1 cellular context compared by ENCODE assay signal in genomic region chr17:79991924-79992656, GRCh38.
TF ChIP-seq lines count a peak whose summit lies in the region.

No MANE protein-coding gene starts in this region.

TF ChIP-seq in HepG2, 621 proteins besides CTCF, POLR2A, EP300 and RAD21 (continued from another document and continues in another):
- TF ChIP-seq CEBPG (CRISPR knock-in tag; IDR thresholded peaks at IDR 0.05), result peak; percentile 38
- TF ChIP-seq ZNF20 (CRISPR knock-in tag; IDR thresholded peaks at IDR 0.05), result peak; percentile 80; the same call in 1 of the 2 replicates
- TF ChIP-seq HMGXB3 (CRISPR knock-in tag; IDR thresholded peaks at IDR 0.05; ENCODE audit: borderline replicate concordance), result peak; percentile 56; the same call in 1 of the 2 replicates
- TF ChIP-seq TRAFD1 (CRISPR knock-in tag; IDR thresholded peaks at IDR 0.05; ENCODE audit: borderline replicate concordance), result no peak
- TF ChIP-seq ZNF792 (CRISPR knock-in tag; IDR thresholded peaks at IDR 0.05), result 0 out of 2 replicates have a peak, but pooled peaks have one; percentile 42
- no peak for TF ChIP-seq CBX1 (IDR thresholded peaks at IDR 0.05; ENCODE audit: low read depth)
- TF ChIP-seq HNF4A (CRISPR knock-in tag; IDR thresholded peaks at IDR 0.05), result peak; percentile 40; the same call in 1 of the 2 replicates
- no peak; the same call in 1 of the 2 replicates for TF ChIP-seq KDM4B (CRISPR knock-in tag; IDR thresholded peaks at IDR 0.05)
- no peak for TF ChIP-seq SMAD1 (CRISPR knock-in tag; IDR thresholded peaks at IDR 0.05; ENCODE audit: borderline replicate concordance, low read depth)
- TF ChIP-seq ZSCAN5A (CRISPR knock-in tag; IDR thresholded peaks at IDR 0.05; ENCODE audit: borderline replicate concordance), result no peak
- TF ChIP-seq EZH2 (conservative IDR thresholded peaks at IDR 0.05; ENCODE audit: low read depth, low read length), result no peak
- TF ChIP-seq FOXO1 (CRISPR knock-in tag; IDR thresholded peaks at IDR 0.05), result no peak; the same call in 1 of the 2 replicates
- TF ChIP-seq POGZ (CRISPR knock-in tag; IDR thresholded peaks at IDR 0.05), result 0 out of 2 replicates have a peak, but pooled peaks have one; percentile 28
- TF ChIP-seq AGO2 (optimal IDR thresholded peaks at IDR 0.05; ENCODE audit: low read depth, low read length), result peak; percentile 91
- TF ChIP-seq TAF15 (IDR thresholded peaks at IDR 0.05; ENCODE audit: low read depth, low read length, poor library complexity, severe bottlenecking), result no peak
- TF ChIP-seq KLF9 (CRISPR knock-in tag; IDR thresholded peaks at IDR 0.05; ENCODE audit: low read depth), result no peak
- TF ChIP-seq CBX5 (CRISPR knock-in tag; IDR thresholded peaks at IDR 0.05; ENCODE audit: borderline replicate concordance), result peak; percentile 88; the same call in 1 of the 2 replicates
- TF ChIP-seq ZFP36 (IDR thresholded peaks at IDR 0.05; ENCODE audit: borderline replicate concordance, low read depth, low read length, partially characterized antibody), result no peak
- no peak for TF ChIP-seq ZNF605 (CRISPR knock-in tag; IDR thresholded peaks at IDR 0.05)
- no peak for TF ChIP-seq ZNF383 (CRISPR knock-in tag; IDR thresholded peaks at IDR 0.05; ENCODE audit: borderline replicate concordance)
- no peak; the same call in 1 of the 2 replicates for TF ChIP-seq BHLHE40 (IDR thresholded peaks at IDR 0.05; ENCODE audit: low read length)
- TF ChIP-seq ZNF3 (CRISPR knock-in tag; IDR thresholded peaks at IDR 0.05), result no peak
- no peak for TF ChIP-seq SIN3B (IDR thresholded peaks at IDR 0.05; ENCODE audit: low read length)
- no peak for TF ChIP-seq ATM (IDR thresholded peaks at IDR 0.05; ENCODE audit: borderline replicate concordance)
- TF ChIP-seq NR1H2 (CRISPR knock-in tag; IDR thresholded peaks at IDR 0.05; ENCODE audit: borderline replicate concordance, low read depth), result no peak
- TF ChIP-seq ZNF510 (CRISPR knock-in tag; IDR thresholded peaks at IDR 0.05; ENCODE audit: low read depth), result no peak
- TF ChIP-seq CBX2 (IDR thresholded peaks at IDR 0.05; ENCODE audit: low read depth, low read length), result no peak
- TF ChIP-seq CBX2 (CRISPR knock-in tag; IDR thresholded peaks at IDR 0.05; ENCODE audit: low read depth), result no peak
- peak; percentile 71; the same call in 1 of the 2 replicates for TF ChIP-seq GATAD2A (CRISPR knock-in tag; IDR thresholded peaks at IDR 0.05)
- TF ChIP-seq TP53 (CRISPR knock-in tag; conservative IDR thresholded peaks at IDR 0.05), result no peak; the same call in 1 of the 2 replicates
- TF ChIP-seq HDAC2 (CRISPR knock-in tag; IDR thresholded peaks at IDR 0.05), result peak; percentile 71
- 0 out of 2 replicates have a peak, but pooled peaks have one; percentile 25 for TF ChIP-seq ZNF747 (CRISPR knock-in tag; IDR thresholded peaks at IDR 0.05; ENCODE audit: borderline replicate concordance)
- TF ChIP-seq ZNF253 (CRISPR knock-in tag; IDR thresholded peaks at IDR 0.05; ENCODE audit: borderline replicate concordance), result no peak
- TF ChIP-seq AHR (CRISPR knock-in tag; IDR thresholded peaks at IDR 0.05), result peak; percentile 92; the same call in 1 of the 2 replicates
- TF ChIP-seq ZBTB20 (CRISPR knock-in tag; IDR thresholded peaks at IDR 0.05; ENCODE audit: borderline replicate concordance, low read depth), result no peak
- TF ChIP-seq NFYC (CRISPR knock-in tag; IDR thresholded peaks at IDR 0.05), result no peak; the same call in 1 of the 2 replicates
- no peak for TF ChIP-seq ZNF550 (CRISPR knock-in tag; IDR thresholded peaks at IDR 0.05; ENCODE audit: borderline replicate concordance)
- no peak for TF ChIP-seq FLYWCH1 (CRISPR knock-in tag; IDR thresholded peaks at IDR 0.05)
- TF ChIP-seq RARA (CRISPR knock-in tag; IDR thresholded peaks at IDR 0.05), result peak; percentile 74; the same call in 1 of the 2 replicates
- no peak for TF ChIP-seq JUN (CRISPR knock-in tag; IDR thresholded peaks at IDR 0.05)
- TF ChIP-seq MBD4 (IDR thresholded peaks at IDR 0.05; ENCODE audit: borderline replicate concordance, low read length), result no peak
- TF ChIP-seq ZSCAN20 (CRISPR knock-in tag; IDR thresholded peaks at IDR 0.05; ENCODE audit: borderline replicate concordance), result no peak
- TF ChIP-seq ZSCAN22 (CRISPR knock-in tag; IDR thresholded peaks at IDR 0.05), result no peak
- peak; percentile 66; the same call in 1 of the 2 replicates for TF ChIP-seq DR1 (CRISPR knock-in tag; IDR thresholded peaks at IDR 0.05)
- no peak for TF ChIP-seq ZNF30 (CRISPR knock-in tag; IDR thresholded peaks at IDR 0.05)
- TF ChIP-seq TRIM24 (CRISPR knock-in tag; IDR thresholded peaks at IDR 0.05), result no peak
- peak; percentile 86 for TF ChIP-seq KLF6 (CRISPR knock-in tag; IDR thresholded peaks at IDR 0.05)
- TF ChIP-seq PHF21A (CRISPR knock-in tag; IDR thresholded peaks at IDR 0.05), result peak; percentile 85
- no peak for TF ChIP-seq KAT7 (CRISPR knock-in tag; IDR thresholded peaks at IDR 0.05; ENCODE audit: borderline replicate concordance)
- TF ChIP-seq DDIT3 (CRISPR knock-in tag; IDR thresholded peaks at IDR 0.05), result no peak
- peak; percentile 75 for TF ChIP-seq SKIL (CRISPR knock-in tag; IDR thresholded peaks at IDR 0.05; ENCODE audit: borderline replicate concordance)
- TF ChIP-seq NCOR1 (IDR thresholded peaks at IDR 0.05; ENCODE audit: borderline replicate concordance, low read length), result peak; percentile 28; the same call in 1 of the 2 replicates
- TF ChIP-seq SMC3 (IDR thresholded peaks at IDR 0.05; ENCODE audit: low read length), result no peak
- TF ChIP-seq ZNF367 (CRISPR knock-in tag; IDR thresholded peaks at IDR 0.05; ENCODE audit: borderline replicate concordance), result no peak; the same call in 1 of the 2 replicates
- no peak for TF ChIP-seq SRF (IDR thresholded peaks at IDR 0.05; ENCODE audit: low read depth, low read length)
- 0 out of 4 replicates have a peak, but pooled peaks of 1 of the 2 experiments have one; percentile 7 for TF ChIP-seq REST (IDR thresholded peaks at IDR 0.05; ENCODE audit: borderline replicate concordance in 1 of 2, low read depth in 1 of 2, low read length in 2 of 2)
- TF ChIP-seq MNT (IDR thresholded peaks at IDR 0.05), result no peak
- no peak for TF ChIP-seq FOXK2 (IDR thresholded peaks at IDR 0.05)
- TF ChIP-seq ZNF549 (CRISPR knock-in tag; IDR thresholded peaks at IDR 0.05), result no peak
- TF ChIP-seq GABPB1 (CRISPR knock-in tag; IDR thresholded peaks at IDR 0.05), result peak; percentile 62
- no peak for TF ChIP-seq ZNF839 (CRISPR knock-in tag; IDR thresholded peaks at IDR 0.05; ENCODE audit: borderline replicate concordance)
- no peak for TF ChIP-seq ZNF598 (CRISPR knock-in tag; IDR thresholded peaks at IDR 0.05; ENCODE audit: borderline replicate concordance)
